Comparison of ENCODE assay signal across 15 cellular contexts in genomic region chr15:75696854-75697259, GRCh38. TPM values are rescaled to one million over a fixed set of nuclear protein-coding genes. Genes with fewer than 3 reads are reported as not detected.
DNase-seq lines count a peak whose midpoint lies in the region; ATAC-seq, FAIRE-seq and TF ChIP-seq lines count a peak whose summit lies in the region.
"Had no signal": no experiment of that assay in that cellular context is flagged by ENCODE, and none has a peak within 500 bp of the region (broad histone marks: within the 10 kb centered on the region; RNA-seq: fewer than 3 reads in every experiment).

No MANE protein-coding gene starts in this region.

- H3K4me3 Mint-ChIP-seq in brain, result no peak overlapping the region
- no peak overlapping the region for H3K4me3 Mint-ChIP-seq in activated naive CD4-positive, alpha-beta T cell treated with anti-CD3 and anti-CD28 coated beads, Interleukin-2, amount 10 ng/mL, durations not matched to agents 7 days and 5 days
- H3K4me3 Mint-ChIP-seq: activated CD4-positive, alpha-beta T cell treated with anti-CD3 and anti-CD28 coated beads for 36 hours; activated T-cell treated with anti-CD3 and anti-CD28 coated beads, Interleukin-2, amount 50 U/mL, for 24 hours; T-helper 1 cell treated with Interleukin-12 subunit alpha and Interleukin-12 subunit beta and Interleukin-4 antibody, amounts not matched to agents 30 μg/mL and 1 μg/mL, for 36 hours had no signal

- H3K79me2 ChIP-seq in keratinocyte (ENCODE audit: control insufficient read depth, insufficient read depth, low read length) (no peaks in the 10 kb centered on the region), smooth muscle cell (ENCODE audit: low read depth) (no peaks in the 10 kb centered on the region)

- peaks cover 0 to 2% (median 0%) of the 10 kb centered on the region in 5 experiments for H3K9me3 Mint-ChIP-seq in brain
- no peaks in the 10 kb centered on the region for H3K9me3 Mint-ChIP-seq in activated naive CD4-positive, alpha-beta T cell treated with anti-CD3 and anti-CD28 coated beads, Interleukin-2, amount 10 ng/mL, durations not matched to agents 7 days and 5 days
- H3K9me3 Mint-ChIP-seq: activated T-cell treated with anti-CD3 and anti-CD28 coated beads, Interleukin-2, amount 50 U/mL, for 24 hours; T-helper 1 cell treated with Interleukin-12 subunit alpha and Interleukin-12 subunit beta and Interleukin-4 antibody, amounts not matched to agents 30 μg/mL and 1 μg/mL, for 36 hours had no signal

- H3K9me3 ChIP-seq in BE2C (no peaks in the 10 kb centered on the region), keratinocyte (ENCODE audit: control insufficient read depth, low read depth, low read length) (no peaks in the 10 kb centered on the region), smooth muscle cell (replicated peaks; ENCODE audit: low read depth) (no peaks in the 10 kb centered on the region)
- H3K9me3 ChIP-seq: mucosa of descending colon had no signal

- FAIRE-seq in keratinocyte (lab: Jason Lieb, UNC), result no peak

- no peak overlapping the region for H2AFZ ChIP-seq in keratinocyte (ENCODE audit: control insufficient read depth, low read length)
- H2AFZ ChIP-seq in smooth muscle cell (ENCODE audit: low read depth), result no peak overlapping the region

- peak; percentile 71 for DNase-seq in BE2C
- DNase-seq in keratinocyte (ENCODE audit: low read depth, low spot score), result no peak
- no peak for DNase-seq in smooth muscle cell (lab: John Stamatoyannopoulos, UW; ENCODE audit: unreplicated experiment)
- no peak for DNase-seq in HUDEP-2 (lab: John Stamatoyannopoulos, UW; ENCODE audit: unreplicated experiment in 76 of 76)
- DNase-seq in activated naive CD4-positive, alpha-beta T cell treated with anti-CD3 and anti-CD28 coated beads, Interleukin-2, amount 10 ng/mL, durations not matched to agents 7 days and 5 days, result no peak
- DNase-seq in amniotic stem cell (lab: John Stamatoyannopoulos, UW), result no peak
- DNase-seq: activated CD4-positive, alpha-beta T cell treated with anti-CD3 and anti-CD28 coated beads for 36 hours; activated T-cell treated with anti-CD3 and anti-CD28 coated beads, Interleukin-2, amount 50 U/mL, for 24 hours; KG1; mucosa of descending colon; NCI-H1436 treated with DMSO at 0.1 percent for 48 hours; NCI-H526 treated with DMSO at 0.1 percent for 48 hours had no signal

- no peak for TF ChIP-seq CTCF in BE2C (IDR thresholded peaks at IDR 0.05; ENCODE audit: low read depth, low read length)
- TF ChIP-seq CTCF in brain (conservative IDR thresholded peaks at IDR 0.05), result no peak
- no peak for TF ChIP-seq CTCF in keratinocyte (optimal IDR thresholded peaks at IDR 0.05 in 1 of 3, IDR thresholded peaks at IDR 0.05 in 1 of 3, conservative IDR thresholded peaks at IDR 0.05 in 1 of 3; ENCODE audit: extremely low read depth in 1 of 3, insufficient read depth in 2 of 3, low read length in 3 of 3)
- TF ChIP-seq CTCF in smooth muscle cell (IDR thresholded peaks at IDR 0.05; ENCODE audit: borderline replicate concordance, insufficient read depth, poor library complexity, severe bottlenecking), result no peak

- no peaks in the 10 kb centered on the region for H3K27me3 ChIP-seq in BE2C
- H3K27me3 ChIP-seq in keratinocyte (ENCODE audit: control insufficient read depth, extremely low read depth, insufficient read depth, low read length), result no peaks in the 10 kb centered on the region
- no peaks in the 10 kb centered on the region for H3K27me3 ChIP-seq in smooth muscle cell (ENCODE audit: low read depth)

- no peak for ATAC-seq in HG03457 (IDR thresholded peaks at IDR 0.05; ENCODE audit: unreplicated experiment)
- ATAC-seq: activated CD4-positive, alpha-beta T cell treated with anti-CD3 and anti-CD28 coated beads for 36 hours; mucosa of descending colon had no signal

- H3K4me2 ChIP-seq in keratinocyte (ENCODE audit: control insufficient read depth, extremely low read depth, insufficient read depth, low read depth, low read length) (peak overlapping the region; percentile 67), smooth muscle cell (peak overlapping the region; percentile 30)

- no peak overlapping the region for H3K4me3 ChIP-seq in BE2C (ENCODE audit: low read depth, low read length)
- no peak overlapping the region for H3K4me3 ChIP-seq in keratinocyte (ENCODE audit: control insufficient read depth in 2 of 3, extremely low read depth in 1 of 3, insufficient read depth in 2 of 3, low read depth in 1 of 3, low read length in 3 of 3)
- H3K4me3 ChIP-seq in smooth muscle cell, result no peak overlapping the region
- H3K4me3 ChIP-seq: mucosa of descending colon had no signal

- H3K36me3 ChIP-seq in BE2C (no peaks in the 10 kb centered on the region), keratinocyte (ENCODE audit: control insufficient read depth in 2 of 2, extremely low read depth in 1 of 2, insufficient read depth in 2 of 2, low read length in 2 of 2) (no peaks in the 10 kb centered on the region), smooth muscle cell (ENCODE audit: low read depth) (no peaks in the 10 kb centered on the region)

- H4K20me1 ChIP-seq in keratinocyte (ENCODE audit: control insufficient read depth, extremely low read depth, insufficient read depth, low read length), result no peaks in the 10 kb centered on the region
- no peaks in the 10 kb centered on the region for H4K20me1 ChIP-seq in smooth muscle cell (ENCODE audit: low read depth)

- peaks cover 68% of the 10 kb centered on the region for H3K4me1 Mint-ChIP-seq in brain
- H3K4me1 Mint-ChIP-seq in activated naive CD4-positive, alpha-beta T cell treated with anti-CD3 and anti-CD28 coated beads, Interleukin-2, amount 10 ng/mL, durations not matched to agents 7 days and 5 days, result peaks cover 22% of the 10 kb centered on the region

- peak overlapping the region; percentile 66 for H3K9ac ChIP-seq in keratinocyte (ENCODE audit: control insufficient read depth, extremely low read depth, insufficient read depth, low read length)
- H3K9ac ChIP-seq in smooth muscle cell (ENCODE audit: low read depth), result peak overlapping the region; percentile 28

- H3F3A ChIP-seq in smooth muscle cell (ENCODE audit: low read depth), result peaks cover 12% of the 10 kb centered on the region

- H3K9me1 ChIP-seq in keratinocyte (ENCODE audit: control insufficient read depth, extremely low read depth, insufficient read depth, low read length), result no peaks in the 10 kb centered on the region

- 82% methylated on average over 5 of the region's 11 CpGs for WGBS in smooth muscle cell (ENCODE audit: low lambda C conversion rate)

- CTCF ChIA-PET in activated naive CD4-positive, alpha-beta T cell treated with anti-CD3 and anti-CD28 coated beads, Interleukin-2, amount 10 ng/mL, durations not matched to agents 7 days and 5 days (lab: Charles Lee), result no interaction called here

- no peaks in the 10 kb centered on the region for H3K36me3 Mint-ChIP-seq in brain
- no peaks in the 10 kb centered on the region for H3K36me3 Mint-ChIP-seq in activated naive CD4-positive, alpha-beta T cell treated with anti-CD3 and anti-CD28 coated beads, Interleukin-2, amount 10 ng/mL, durations not matched to agents 7 days and 5 days

- no peaks in the 10 kb centered on the region for H3K27me3 Mint-ChIP-seq in brain
- peaks cover 72% of the 10 kb centered on the region for H3K27me3 Mint-ChIP-seq in activated naive CD4-positive, alpha-beta T cell treated with anti-CD3 and anti-CD28 coated beads, Interleukin-2, amount 10 ng/mL, durations not matched to agents 7 days and 5 days

- H3K4me1 ChIP-seq in BE2C (peaks cover 72% of the 10 kb centered on the region), keratinocyte (ENCODE audit: control insufficient read depth, extremely low read depth, insufficient read depth, low read length) (peaks cover 69% of the 10 kb centered on the region), smooth muscle cell (ENCODE audit: low read depth) (peaks cover 28% of the 10 kb centered on the region)

- H3K27ac Mint-ChIP-seq in brain, result peak overlapping the region in 4 of 5 experiments; percentile 62 to 90 (median 82)
- H3K27ac Mint-ChIP-seq in activated naive CD4-positive, alpha-beta T cell treated with anti-CD3 and anti-CD28 coated beads, Interleukin-2, amount 10 ng/mL, durations not matched to agents 7 days and 5 days, result no peak overlapping the region
- H3K27ac Mint-ChIP-seq: activated CD4-positive, alpha-beta T cell treated with anti-CD3 and anti-CD28 coated beads for 36 hours; activated T-cell treated with anti-CD3 and anti-CD28 coated beads, Interleukin-2, amount 50 U/mL, for 24 hours; T-helper 1 cell treated with Interleukin-12 subunit alpha and Interleukin-12 subunit beta and Interleukin-4 antibody, amounts not matched to agents 30 μg/mL and 1 μg/mL, for 36 hours had no signal

- H3K27ac ChIP-seq in keratinocyte (ENCODE audit: control insufficient read depth, insufficient read depth, low read length) (peak overlapping the region; percentile 88), smooth muscle cell (ENCODE audit: low read depth) (peak overlapping the region; percentile 52)

- dilution Hi-C loops in keratinocyte (cut with MboI; ENCODE audit: extremely low pct_ligation_motif_present, low sequenced_read_pairs), result no loop called here

RNA-seq across cellular contexts. Expression of gene CSPG4, which starts 15.8 kb away (rescaled TPM):
- 5.9 TPM for polyA plus RNA-seq in BE2C (2012; ENCODE audit: insufficient read depth, insufficient read length, low read depth)
- polyA plus RNA-seq in brain (ENCODE audit: insufficient read depth, low read depth, low replicate concordance) (11.3 TPM), keratinocyte (0.67 to 1.9 TPM (median 1.7 TPM) in 3 replicates), smooth muscle cell (46.6 and 54.9 TPM in 2 replicates)
- 0.31 TPM for polyA plus RNA-seq in keratinocyte (2011; ENCODE audit: low read depth)
- polyA plus RNA-seq in keratinocyte (2011; cell fraction: cytosol; rRNA removed), result 0.16 and 0.49 TPM in 2 replicates
- polyA plus RNA-seq in keratinocyte (2011; cell fraction: nucleus; rRNA removed), result 2.5 and 5.0 TPM in 2 replicates
- 1.7 and 5.4 TPM in 2 replicates for polyA plus RNA-seq in keratinocyte (2012; ENCODE audit: low replicate concordance)
- 3.2 to 15.0 TPM (median 4.5 TPM) in 3 replicates for polyA minus RNA-seq in keratinocyte
- polyA minus RNA-seq in keratinocyte (2011; cell fraction: cytosol; rRNA and poly(A)+ RNA removed), result 2.5 TPM
- 8.4 and 12.3 TPM in 2 replicates for polyA minus RNA-seq in keratinocyte (2011; cell fraction: nucleus; rRNA and poly(A)+ RNA removed)
- total RNA-seq in smooth muscle cell, result 31.1 and 35.3 TPM in 2 replicates
- total RNA-seq: activated CD4-positive, alpha-beta T cell treated with anti-CD3 and anti-CD28 coated beads for 36 hours had no signal

RNA-seq across cellular contexts. Expression of gene SNX33, which starts 49.1 kb away (rescaled TPM):
- 1.6 TPM for polyA plus RNA-seq in BE2C (2012; ENCODE audit: insufficient read depth, insufficient read length, low read depth)
- polyA plus RNA-seq in brain (ENCODE audit: insufficient read depth, low read depth, low replicate concordance) (4.3 TPM), keratinocyte (21.7 to 32.5 TPM (median 27.0 TPM) in 3 replicates), smooth muscle cell (14.2 and 19.2 TPM in 2 replicates)
- 11.5 TPM for polyA plus RNA-seq in keratinocyte (2011; ENCODE audit: low read depth)
- polyA plus RNA-seq in keratinocyte (2011; cell fraction: cytosol; rRNA removed), result 24.7 and 25.8 TPM in 2 replicates
- polyA plus RNA-seq in keratinocyte (2011; cell fraction: nucleus; rRNA removed), result 59.5 and 81.4 TPM in 2 replicates
- 31.2 and 40.4 TPM in 2 replicates for polyA plus RNA-seq in keratinocyte (2012; ENCODE audit: low replicate concordance)
- polyA minus RNA-seq in keratinocyte, result 45.4 to 75.9 TPM (median 53.1 TPM) in 3 replicates
- 51.8 TPM for polyA minus RNA-seq in keratinocyte (2011; cell fraction: cytosol; rRNA and poly(A)+ RNA removed)
- polyA minus RNA-seq in keratinocyte (2011; cell fraction: nucleus; rRNA and poly(A)+ RNA removed), result 52.0 and 62.4 TPM in 2 replicates
- 9.7 and 13.6 TPM in 2 replicates for total RNA-seq in smooth muscle cell

RNA-seq across cellular contexts. Expression of gene IMP3, which starts 56.8 kb away (rescaled TPM):
- 427 TPM for polyA plus RNA-seq in BE2C (2012; ENCODE audit: insufficient read depth, insufficient read length, low read depth)
- 48.7 TPM for polyA plus RNA-seq in brain (ENCODE audit: insufficient read depth, low read depth, low replicate concordance)
- 58.1 to 90.0 TPM (median 70.4 TPM) in 3 replicates for polyA plus RNA-seq in keratinocyte
- polyA plus RNA-seq in keratinocyte (2011; ENCODE audit: low read depth), result 20.9 TPM
- 58.1 and 74.0 TPM in 2 replicates for polyA plus RNA-seq in keratinocyte (2011; cell fraction: cytosol; rRNA removed)
- polyA plus RNA-seq in keratinocyte (2011; cell fraction: nucleus; rRNA removed), result 48.6 and 51.6 TPM in 2 replicates
- polyA plus RNA-seq in keratinocyte (2012; ENCODE audit: low replicate concordance), result 67.8 and 84.1 TPM in 2 replicates
- 15.5 to 28.5 TPM (median 16.7 TPM) in 3 replicates for polyA minus RNA-seq in keratinocyte
- polyA minus RNA-seq in keratinocyte (2011; cell fraction: cytosol; rRNA and poly(A)+ RNA removed), result 92.7 TPM
- 13.5 and 14.4 TPM in 2 replicates for polyA minus RNA-seq in keratinocyte (2011; cell fraction: nucleus; rRNA and poly(A)+ RNA removed)
- total RNA-seq in smooth muscle cell, result 54.1 and 55.6 TPM in 2 replicates
- polyA plus RNA-seq in smooth muscle cell, result 56.7 and 57.5 TPM in 2 replicates
